ENCODE assay signal across 10 cellular contexts in the genomic region with DNA sequence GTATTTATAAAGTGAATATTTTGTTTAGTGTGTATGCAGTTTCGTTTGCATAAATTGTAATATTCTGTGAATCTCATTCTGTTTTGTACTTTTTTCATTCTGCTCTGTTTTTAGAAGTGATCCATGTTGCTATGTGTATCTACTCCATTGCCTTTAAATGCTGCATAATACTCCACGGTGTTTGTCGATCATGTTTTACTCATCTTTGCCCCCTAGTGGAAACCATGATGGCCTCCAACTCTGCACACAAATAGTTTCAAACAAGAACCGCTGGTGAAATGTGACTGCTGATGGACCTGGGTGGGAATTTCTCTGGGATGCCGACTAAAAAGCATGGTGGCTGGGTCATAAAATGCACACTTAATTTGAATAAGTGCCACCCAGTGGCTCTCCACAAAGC. TPM values are rescaled to one million over a fixed set of nuclear protein-coding genes. Genes with fewer than 3 reads are reported as not detected.
A peak's percentile ranks its signal among the peaks of the same experiment; 100 is the strongest.
DNase-seq lines count a peak whose midpoint lies in the region; ATAC-seq and TF ChIP-seq lines count a peak whose summit lies in the region.
"Had no signal": no experiment of that assay in that cellular context is flagged by ENCODE, and none has a peak within 500 bp of the region (broad histone marks: within the 10 kb centered on the region; RNA-seq: fewer than 3 reads in every experiment).

No MANE protein-coding gene starts in this region.

- no peak overlapping the region for H2BK5ac ChIP-seq in mesendoderm (ENCODE audit: low read length)

- no peak overlapping the region for H4K8ac ChIP-seq in mesendoderm (ENCODE audit: low read depth, low read length)

- H3K9me3 ChIP-seq in uterus, result no peaks in the 10 kb centered on the region

- intact Hi-C loops in uterus (cut with DNase I; ENCODE audit: low total_unique reads), result no loop called here

- H3K18ac ChIP-seq in mesendoderm (ENCODE audit: low read length), result no peak overlapping the region

- TF ChIP-seq CTCF in WI38 (IDR thresholded peaks at IDR 0.05; ENCODE audit: low read depth, low read length) (peak; percentile 22; the same call in 1 of the 2 replicates), uterus (IDR thresholded peaks at IDR 0.05) (no peak)

- no peak overlapping the region for H3K4me3 ChIP-seq in WI38 (ENCODE audit: low read depth, low read length)
- H3K4me3 ChIP-seq in mesendoderm (ENCODE audit: low read length), result no peak overlapping the region
- H3K4me3 ChIP-seq in uterus, result no peak overlapping the region

- no peaks in the 10 kb centered on the region for H3K79me2 ChIP-seq in mesendoderm (ENCODE audit: control insufficient read depth, insufficient read depth, low read length)

- H3K27ac ChIP-seq in mesendoderm (ENCODE audit: low read depth, low read length) (no peak overlapping the region), uterus (no peak overlapping the region)

- no peaks in the 10 kb centered on the region for H3K4me1 ChIP-seq in mesendoderm (ENCODE audit: control insufficient read depth, low read depth, low read length)
- H3K4me1 ChIP-seq in uterus, result no peaks in the 10 kb centered on the region

- DNase-seq in G401 (ENCODE audit: low spot score) (peak; percentile 14), Kasumi-1 (lab: John Stamatoyannopoulos, UW) (peak; percentile 53 to 69), mesendoderm (peak; percentile 60), uterus (no peak), T1000 (lab: John Stamatoyannopoulos, UW) (no peak)
- no peak for DNase-seq in stimulated activated naive CD8-positive, alpha-beta T cell treated with anti-CD3 and anti-CD28 coated beads, Interleukin-15, Interleukin-2, amounts not matched to agents 100 U/mL and 50 U/mL, for 24 hours
- DNase-seq: activated CD8-positive, alpha-beta memory T cell treated with anti-CD3 and anti-CD28 coated beads, Interleukin-2, amount 50 U/mL, for 48 hours had no signal

- H3K79me1 ChIP-seq in mesendoderm (ENCODE audit: low read length), result no peaks in the 10 kb centered on the region

- H2BK120ac ChIP-seq in mesendoderm (ENCODE audit: low read depth, low read length), result no peak overlapping the region

- no peak overlapping the region for H3K4me2 ChIP-seq in mesendoderm (ENCODE audit: low read length)

- in situ Hi-C loops in G401 (cut with HindIII; ENCODE audit: low sequenced_read_pairs), result no loop called here

- 100% methylated on average over 1 of the region's 5 CpGs for whole genome bisulfite sequencing in mesendoderm (ENCODE audit: extremely low coverage, insufficient coverage, low lambda C conversion rate)

- ATAC-seq in stimulated activated naive CD8-positive, alpha-beta T cell treated with anti-CD3 and anti-CD28 coated beads, Interleukin-15, Interleukin-2, amounts not matched to agents 100 U/mL and 50 U/mL, for 24 hours, result no peak
- ATAC-seq in HG03097 (IDR thresholded peaks at IDR 0.05; ENCODE audit: low FRiP score, unreplicated experiment), result no peak
- ATAC-seq: stimulated activated effector memory CD8-positive, alpha-beta T cell treated with anti-CD3 and anti-CD28 coated beads, Interleukin-12 subunit alpha, Interleukin-12 subunit beta, amount 100 ng/mL, for 72 hours had no signal

- no peak overlapping the region for H2BK15ac ChIP-seq in mesendoderm (replicated peaks; ENCODE audit: low read depth)

- no peak for TF ChIP-seq POLR2A in uterus (IDR thresholded peaks at IDR 0.05)

- H4K5ac ChIP-seq in mesendoderm (ENCODE audit: low read length), result no peak overlapping the region

- no peaks in the 10 kb centered on the region for H3K36me3 ChIP-seq in mesendoderm (ENCODE audit: control insufficient read depth, insufficient read depth, low read length)
- no peaks in the 10 kb centered on the region for H3K36me3 ChIP-seq in uterus

- no peak overlapping the region for H3K23ac ChIP-seq in mesendoderm (ENCODE audit: low read length)

- H3K9ac ChIP-seq in mesendoderm (ENCODE audit: low read length), result no peak overlapping the region

- H3K4ac ChIP-seq in mesendoderm (ENCODE audit: low read depth, low read length), result no peak overlapping the region

- H3K27me3 ChIP-seq in mesendoderm (ENCODE audit: insufficient read depth, low read length, poor library complexity) (no peaks in the 10 kb centered on the region), uterus (no peaks in the 10 kb centered on the region)

- no peak overlapping the region for H3K56ac ChIP-seq in mesendoderm (ENCODE audit: low read length)

- no peak overlapping the region for H2AK5ac ChIP-seq in mesendoderm (ENCODE audit: low read length)

RNA-seq across cellular contexts. Expression of a gene that starts 32.0 kb away (rescaled TPM):
- total RNA-seq in G401 (2014; rRNA removed; shearing (Covaris generic)), result not detected in 2 replicates
- 0.04 TPM for polyA plus RNA-seq in mesendoderm (2013, experiment 1 of 2)
- polyA plus RNA-seq in mesendoderm (2013, experiment 2 of 2), result 0.06 TPM
- not detected for total RNA-seq in uterus

Comparison
In these comparisons a context has a peak if more than half of its experiments do, and no peak if none do; other contexts are left out.
1. DNase-seq: peak in G401 (single experiment), Kasumi-1 (2 of 2) and mesendoderm (single experiment); none in stimulated activated naive CD8-positive, alpha-beta T cell treated with anti-CD3 and anti-CD28 coated beads, Interleukin-15, Interleukin-2, amounts not matched to agents 100 U/mL and 50 U/mL, for 24 hours (single experiment), uterus (0 of 2) and T1000 (single experiment).